In the genomic region with DNA sequence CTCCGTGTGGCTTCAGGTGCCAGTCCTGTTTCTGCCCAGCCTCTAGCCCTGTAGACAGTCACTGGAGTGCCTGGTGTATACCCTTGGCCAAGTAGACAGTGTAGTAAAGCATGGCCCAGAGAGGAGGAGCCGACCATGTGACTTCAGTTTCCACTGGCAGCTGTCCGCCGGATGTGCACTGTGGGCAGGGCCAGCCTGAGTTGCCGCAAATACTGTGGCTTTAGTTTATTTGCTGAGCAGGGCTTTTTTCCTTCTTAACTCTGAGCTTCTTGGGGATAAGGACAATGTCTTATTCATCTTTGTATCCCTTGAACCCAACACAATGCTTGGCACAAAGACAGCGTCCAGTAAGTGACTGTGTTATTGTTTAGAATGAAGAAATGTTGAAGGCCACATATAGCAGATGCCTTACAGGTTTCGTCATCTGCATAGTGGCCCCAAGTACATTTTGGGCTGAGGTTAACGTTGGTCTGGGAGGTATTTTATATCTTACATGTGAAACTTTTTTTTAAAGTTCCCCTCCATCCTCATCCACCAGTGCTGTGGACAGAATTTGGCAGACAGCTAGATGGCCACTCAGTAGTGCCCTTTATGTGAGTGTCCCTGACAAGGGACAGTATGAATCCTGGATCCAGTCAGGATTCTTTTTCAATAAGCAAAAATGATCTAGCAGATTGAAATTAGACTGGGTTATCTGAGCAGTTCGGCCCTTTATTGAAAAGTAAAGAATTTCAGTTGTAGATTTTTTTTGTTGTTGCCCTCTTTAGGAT, we compare ENCODE assay signal across 8 cellular contexts. TPM values are rescaled to one million over a fixed set of nuclear protein-coding genes. Genes with fewer than 3 reads are reported as not detected.
DNase-seq lines count a peak whose midpoint lies in the region; ATAC-seq, FAIRE-seq and TF ChIP-seq lines count a peak whose summit lies in the region.

No MANE protein-coding gene starts in this region.

- no peak for TF ChIP-seq EP300 in K562 (IDR thresholded peaks at IDR 0.05; ENCODE audit: low read length)

- no peak overlapping the region for H3K4me3 ChIP-seq in K562

- no peak overlapping the region for H3K4me2 ChIP-seq in K562 (ENCODE audit: insufficient read depth, low read length)

- peak; percentile 100 for ATAC-seq in GM18868 (IDR thresholded peaks at IDR 0.05; ENCODE audit: unreplicated experiment)
- peak; percentile 98 for ATAC-seq in HG03066 (IDR thresholded peaks at IDR 0.05; ENCODE audit: low read depth, unreplicated experiment)
- peak; percentile 71 for ATAC-seq in K562

- H3K27ac ChIP-seq in K562 (ENCODE audit: extremely low read depth, low read depth, low read length): no peak overlapping the region

- POLR2A ChIA-PET in K562 (lab: Yijun Ruan, JAX) (interaction anchor here (0.6 to 0.7 kb wide), 2 partner anchors 13 to 15 kb away, joined by 3 read pairs; no protein-coding TSS in a partner anchor), MCF 10A (lab: Yijun Ruan, JAX) (no interaction called here)

- DNase-seq in K562 (ENCODE audit: extremely low read depth in 1 of 4, low spot score in 3 of 4) (peak in 1 of 4 experiments; percentile 22), lung microvascular endothelial cell (ENCODE audit: low read depth in 2 of 2) (peak; percentile 79 to 93), MCF 10A (ENCODE audit: unreplicated experiment) (no peak)
- DNase-seq in stimulated activated CD8-positive, alpha-beta memory T cell treated with anti-CD3 and anti-CD28 coated beads, Interleukin-4, amount 100 ng/mL, for 24 hours (ENCODE audit: low read depth): peak; percentile 42
- DNase-seq in effector CD8-positive, alpha-beta T cell (lab: John Stamatoyannopoulos, UW): no peak

- CTCF ChIA-PET in K562 (lab: Yijun Ruan, JAX; ENCODE audit: low intra/inter-chr PET ratio): no interaction called here
- CTCF ChIA-PET in MCF 10A (lab: Yijun Ruan, JAX): interaction anchor here (0.6 kb wide), 2 partner anchors 43 to 45 kb away, joined by 3 to 5 read pairs; no protein-coding TSS in a partner anchor

- BruUV-seq in K562 (replicated peaks; lab: Mats Ljungman, UMichigan): no TSS peak
- no TSS peak for BruUV-seq in MCF 10A (replicated peaks; lab: Mats Ljungman, UMichigan)

- no peaks in the 10 kb centered on the region for H3K9me3 ChIP-seq in K562 (replicated peaks; ENCODE audit: control insufficient read depth, insufficient read depth, low read depth, low read length)

- H3K9ac ChIP-seq in K562 (ENCODE audit: insufficient read depth in 1 of 2, low read depth in 2 of 2, low read length in 2 of 2): peak overlapping the region in 1 of 2 experiments; percentile 23; a peak in 1 of 4 replicates

- H4K20me1 ChIP-seq in K562 (replicated peaks; ENCODE audit: control insufficient read depth, insufficient read depth, low read length): no peaks in the 10 kb centered on the region

- no peaks in the 10 kb centered on the region for H3K27me3 ChIP-seq in K562 (ENCODE audit: control insufficient read depth in 2 of 2, insufficient read depth in 2 of 2, low read length in 2 of 2)

- H3K27me3 Mint-ChIP-seq in T-helper 1 cell treated with Interleukin-12 subunit alpha and Interleukin-12 subunit beta and Interleukin-4 antibody, amounts not matched to agents 30 μg/mL and 1 μg/mL, for 36 hours (ENCODE audit: low read depth): no peaks in the 10 kb centered on the region
- H3K27me3 Mint-ChIP-seq in MCF 10A (ENCODE audit: insufficient read depth, unreplicated experiment): no peaks in the 10 kb centered on the region

- H3K27ac Mint-ChIP-seq in T-helper 1 cell treated with Interleukin-12 subunit alpha and Interleukin-12 subunit beta and Interleukin-4 antibody, amounts not matched to agents 30 μg/mL and 1 μg/mL, for 36 hours: peak overlapping the region; percentile 47
- H3K27ac Mint-ChIP-seq in MCF 10A (ENCODE audit: low read depth, unreplicated experiment): no peak overlapping the region

- H3K4me1 Mint-ChIP-seq in T-helper 1 cell treated with Interleukin-12 subunit alpha and Interleukin-12 subunit beta and Interleukin-4 antibody, amounts not matched to agents 30 μg/mL and 1 μg/mL, for 36 hours (ENCODE audit: low read depth): peaks cover 10% of the 10 kb centered on the region
- H3K4me1 Mint-ChIP-seq in MCF 10A (ENCODE audit: insufficient read depth, unreplicated experiment): no peaks in the 10 kb centered on the region

- H3K4me1 ChIP-seq in K562 (replicated peaks in 1 of 2; ENCODE audit: control insufficient read depth in 2 of 2, insufficient read depth in 2 of 2, low read length in 2 of 2): peaks cover 2 to 4% of the 10 kb centered on the region in 2 experiments; a peak in 2 of 5 replicates

- H3K9me3 Mint-ChIP-seq in T-helper 1 cell treated with Interleukin-12 subunit alpha and Interleukin-12 subunit beta and Interleukin-4 antibody, amounts not matched to agents 30 μg/mL and 1 μg/mL, for 36 hours: no peaks in the 10 kb centered on the region
- no peaks in the 10 kb centered on the region for H3K9me3 Mint-ChIP-seq in MCF 10A (ENCODE audit: unreplicated experiment)

- no peak for FAIRE-seq in K562 (lab: Jason Lieb, UNC)

- no peaks in the 10 kb centered on the region for H3K9me1 ChIP-seq in K562 (ENCODE audit: control insufficient read depth, insufficient read depth, low read length)

- intact Hi-C loops in K562 (cut with micrococcal nuclease) (no loop called here), MCF 10A (cut with micrococcal nuclease) (no loop called here)

- H3K36me3 ChIP-seq in K562 (ENCODE audit: control insufficient read depth, insufficient read depth, low read length): peaks cover 15% of the 10 kb centered on the region; the same call in 1 of the 3 replicates

- 53% methylated on average over 9 of the region's 9 CpGs for WGBS in K562 (ENCODE audit: insufficient coverage, low coverage, missing lambda C conversion rate)

- H3K36me3 Mint-ChIP-seq in T-helper 1 cell treated with Interleukin-12 subunit alpha and Interleukin-12 subunit beta and Interleukin-4 antibody, amounts not matched to agents 30 μg/mL and 1 μg/mL, for 36 hours (ENCODE audit: low read depth): peaks cover 8% of the 10 kb centered on the region
- peaks cover 43% of the 10 kb centered on the region for H3K36me3 Mint-ChIP-seq in MCF 10A (ENCODE audit: insufficient read depth, unreplicated experiment)

- no peak overlapping the region for H2AFZ ChIP-seq in K562 (ENCODE audit: low read depth, low read length)

- no peaks in the 10 kb centered on the region for H3K79me2 ChIP-seq in K562 (ENCODE audit: control insufficient read depth, insufficient read depth, low read length)

- TF ChIP-seq CTCF in K562 (IDR thresholded peaks at IDR 0.05 in 2 of 3, conservative IDR thresholded peaks at IDR 0.05 in 1 of 3; ENCODE audit: insufficient read depth in 2 of 3, low read depth in 1 of 3, low read length in 3 of 3) (no peak), MCF 10A (IDR thresholded peaks at IDR 0.05; ENCODE audit: unreplicated experiment) (no peak)

- TF ChIP-seq POLR2A in K562 (conservative IDR thresholded peaks at IDR 0.05): no peak

- H3K4me3 Mint-ChIP-seq in T-helper 1 cell treated with Interleukin-12 subunit alpha and Interleukin-12 subunit beta and Interleukin-4 antibody, amounts not matched to agents 30 μg/mL and 1 μg/mL, for 36 hours: no peak overlapping the region
- H3K4me3 Mint-ChIP-seq in MCF 10A (ENCODE audit: unreplicated experiment): no peak overlapping the region

- no peak for TF ChIP-seq RAD21 in K562 (CRISPR knock-in tag; conservative IDR thresholded peaks at IDR 0.05 in 1 of 2, IDR thresholded peaks at IDR 0.05 in 1 of 2)

- in situ Hi-C loops in K562 (cut with MboI): no loop called here

RNA-seq across cellular contexts. Expression of a gene that starts 40.6 kb away (rescaled TPM):
- total RNA-seq in K562 (2011; cell fraction: chromatin; rRNA removed; ENCODE audit: low replicate concordance): not detected in 2 replicates
- total RNA-seq in K562 (2011; cell fraction: nucleolus; rRNA removed): not detected in 2 replicates
- not detected in 2 replicates for total RNA-seq in K562 (2011; cell fraction: nucleoplasm; rRNA removed)
- total RNA-seq in K562 (2014; rRNA removed) (not detected in 2 replicates), K562 (2014; rRNA removed; fragmentation: Illumina TruSeq; extraction: Trizol) (not detected in 2 replicates), K562 (2015; rRNA removed; fragmentation: Illumina TruSeq; extraction: Trizol) (not detected in 2 replicates), K562 (2021) (2.3 TPM in 2 replicates), lung microvascular endothelial cell (not detected in 2 replicates), MCF 10A (2022) (not detected in 2 replicates)
- polyA plus RNA-seq in K562 (2011; rRNA removed) (not detected in 2 replicates), K562 (2014; fragmentation: Illumina TruSeq; extraction: Trizol) (not detected in 2 replicates), K562 (2014; fragmentation: Nextera tagmentation; extraction: Ambion mirVana) (not detected), K562 (2014; rRNA removed) (not detected in 2 replicates)
- not detected in 2 replicates for polyA plus RNA-seq in K562 (2011; cell fraction: cytosol; rRNA removed)
- polyA plus RNA-seq in K562 (2011; cell fraction: nucleus; rRNA removed): not detected in 2 replicates
- polyA plus RNA-seq in K562 (2012): 0.08 and 0.42 TPM in 2 replicates
- not detected in 2 replicates for polyA minus RNA-seq in K562 (2011; rRNA and poly(A)+ RNA removed)
- polyA minus RNA-seq in K562 (2011; cell fraction: cytosol; rRNA and poly(A)+ RNA removed): not detected in 2 replicates
- polyA minus RNA-seq in K562 (2011; cell fraction: nucleus; rRNA and poly(A)+ RNA removed): not detected in 2 replicates

RNA-seq across cellular contexts. Expression of a gene that starts 52.8 kb away (rescaled TPM):
- 11.5 and 23.1 TPM in 2 replicates for total RNA-seq in K562 (2011; cell fraction: chromatin; rRNA removed; ENCODE audit: low replicate concordance)
- total RNA-seq in K562 (2011; cell fraction: nucleolus; rRNA removed): 19.7 and 23.5 TPM in 2 replicates
- total RNA-seq in K562 (2011; cell fraction: nucleoplasm; rRNA removed): 22.4 and 23.0 TPM in 2 replicates
- 11.4 and 15.0 TPM in 2 replicates for total RNA-seq in K562 (2014; rRNA removed)
- 6.6 and 6.7 TPM in 2 replicates for total RNA-seq in K562 (2014; rRNA removed; fragmentation: Illumina TruSeq; extraction: Trizol)
- total RNA-seq in K562 (2015; rRNA removed; fragmentation: Illumina TruSeq; extraction: Trizol): 8.7 and 9.1 TPM in 2 replicates
- total RNA-seq in K562 (2021): 11.8 and 14.4 TPM in 2 replicates
- polyA plus RNA-seq in K562 (2011; rRNA removed): 11.6 and 12.1 TPM in 2 replicates
- polyA plus RNA-seq in K562 (2011; cell fraction: cytosol; rRNA removed): 19.1 and 32.0 TPM in 2 replicates
- polyA plus RNA-seq in K562 (2011; cell fraction: nucleus; rRNA removed): 8.0 and 8.9 TPM in 2 replicates
- polyA plus RNA-seq in K562 (2012): 12.0 and 12.3 TPM in 2 replicates
- 11.5 and 12.3 TPM in 2 replicates for polyA plus RNA-seq in K562 (2014; fragmentation: Illumina TruSeq; extraction: Trizol)
- 1 to 10 TPM; 3.2 to 5.3 TPM for polyA plus RNA-seq in K562 (2014; fragmentation: Nextera tagmentation; extraction: Ambion mirVana)
- 10.7 and 11.3 TPM in 2 replicates for polyA plus RNA-seq in K562 (2014; rRNA removed)
- polyA minus RNA-seq in K562 (2011; rRNA and poly(A)+ RNA removed): 17.5 and 24.0 TPM in 2 replicates
- 15.7 and 17.7 TPM in 2 replicates for polyA minus RNA-seq in K562 (2011; cell fraction: cytosol; rRNA and poly(A)+ RNA removed)
- 3.6 and 4.9 TPM in 2 replicates for polyA minus RNA-seq in K562 (2011; cell fraction: nucleus; rRNA and poly(A)+ RNA removed)
- total RNA-seq in lung microvascular endothelial cell: 31.8 and 38.9 TPM in 2 replicates
- 19.8 and 24.8 TPM in 2 replicates for total RNA-seq in MCF 10A (2022)

RNA-seq across cellular contexts. Expression of a gene that starts 57.5 kb away (rescaled TPM):
- total RNA-seq in K562 (2011; cell fraction: chromatin; rRNA removed; ENCODE audit: low replicate concordance): 10.9 and 11.2 TPM in 2 replicates
- 6.7 and 9.7 TPM in 2 replicates for total RNA-seq in K562 (2011; cell fraction: nucleolus; rRNA removed)
- 19.7 and 20.8 TPM in 2 replicates for total RNA-seq in K562 (2011; cell fraction: nucleoplasm; rRNA removed)
- total RNA-seq in K562 (2014; rRNA removed) (6.5 TPM in 2 replicates), K562 (2014; rRNA removed; fragmentation: Illumina TruSeq; extraction: Trizol) (11.8 and 12.1 TPM in 2 replicates), K562 (2015; rRNA removed; fragmentation: Illumina TruSeq; extraction: Trizol) (8.3 and 12.1 TPM in 2 replicates), K562 (2021) (5.1 and 5.9 TPM in 2 replicates), lung microvascular endothelial cell (21.8 and 31.2 TPM in 2 replicates), MCF 10A (2022) (13.1 and 18.0 TPM in 2 replicates)
- polyA plus RNA-seq in K562 (2011; rRNA removed) (12.8 and 14.5 TPM in 2 replicates), K562 (2014; fragmentation: Illumina TruSeq; extraction: Trizol) (8.2 and 8.4 TPM in 2 replicates), K562 (2014; fragmentation: Nextera tagmentation; extraction: Ambion mirVana) (10 to 100 TPM; 14.0 to 17.0 TPM), K562 (2014; rRNA removed) (12.9 and 14.0 TPM in 2 replicates)
- polyA plus RNA-seq in K562 (2011; cell fraction: cytosol; rRNA removed): 7.1 and 9.8 TPM in 2 replicates
- polyA plus RNA-seq in K562 (2011; cell fraction: nucleus; rRNA removed): 3.0 and 5.0 TPM in 2 replicates
- polyA plus RNA-seq in K562 (2012): 9.0 and 9.3 TPM in 2 replicates
- polyA minus RNA-seq in K562 (2011; rRNA and poly(A)+ RNA removed): 5.9 and 12.2 TPM in 2 replicates
- polyA minus RNA-seq in K562 (2011; cell fraction: cytosol; rRNA and poly(A)+ RNA removed): 1.4 and 4.0 TPM in 2 replicates
- 3.1 and 6.9 TPM in 2 replicates for polyA minus RNA-seq in K562 (2011; cell fraction: nucleus; rRNA and poly(A)+ RNA removed)

Comparison
In these comparisons a context has a peak if more than half of its experiments do, and no peak if none do; other contexts are left out.
1. DNase-seq: peak in lung microvascular endothelial cell (2 of 2) and stimulated activated CD8-positive, alpha-beta memory T cell treated with anti-CD3 and anti-CD28 coated beads, Interleukin-4, amount 100 ng/mL, for 24 hours (single experiment); none in effector CD8-positive, alpha-beta T cell (single experiment) and MCF 10A (single experiment).
2. Peak in every context shown above with its lines, with median percentiles within 50 percentile points of each other: ATAC-seq.